In genomic region chr12:121807656-121808347, GRCh38 we compare ENCODE assay signal across 1 cellular context.
TF ChIP-seq lines count a peak whose summit lies in the region.

No MANE protein-coding gene starts in this region.

TF ChIP-seq in GM12878, 131 proteins besides CTCF, POLR2A, EP300 and RAD21:
- no peak for TF ChIP-seq JUND (IDR thresholded peaks at IDR 0.05; ENCODE audit: low read depth, low read length)
- no peak for TF ChIP-seq HCFC1 (IDR thresholded peaks at IDR 0.05; ENCODE audit: low read length)
- TF ChIP-seq ZNF687 (IDR thresholded peaks at IDR 0.05): no peak
- no peak for TF ChIP-seq YY1 (IDR thresholded peaks at IDR 0.05; ENCODE audit: low read depth, low read length)
- no peak for TF ChIP-seq CBX5 (IDR thresholded peaks at IDR 0.05; ENCODE audit: low read depth)
- no peak for TF ChIP-seq HDAC2 (IDR thresholded peaks at IDR 0.05)
- TF ChIP-seq HDGF (IDR thresholded peaks at IDR 0.05): no peak
- TF ChIP-seq IKZF2 (IDR thresholded peaks at IDR 0.05): no peak
- TF ChIP-seq NRF1 (conservative IDR thresholded peaks at IDR 0.05; ENCODE audit: low read depth, low read length): no peak
